Comparison of ENCODE assay signal across 8 cellular contexts in genomic region chr4:150537911-150538310, GRCh38. TPM values are rescaled to one million over a fixed set of nuclear protein-coding genes. Genes with fewer than 3 reads are reported as not detected.
"Had no signal": no experiment of that assay in that cellular context is flagged by ENCODE, and none has a peak within 500 bp of the region (broad histone marks: within the 10 kb centered on the region; RNA-seq: fewer than 3 reads in every experiment).

No MANE protein-coding gene starts in this region.

RNA-seq across cellular contexts. Expression of gene MAB21L2, which starts 44.0 kb away (rescaled TPM):
- total RNA-seq: endodermal cell; esophagus mucosa; kidney epithelial cell; left lung; lower leg skin; lower lobe of right lung; naive thymus-derived CD8-positive, alpha-beta T cell had no signal
- polyA plus RNA-seq: keratinocyte had no signal
